ENCODE assay signal across 22 cellular contexts in the genomic region with DNA sequence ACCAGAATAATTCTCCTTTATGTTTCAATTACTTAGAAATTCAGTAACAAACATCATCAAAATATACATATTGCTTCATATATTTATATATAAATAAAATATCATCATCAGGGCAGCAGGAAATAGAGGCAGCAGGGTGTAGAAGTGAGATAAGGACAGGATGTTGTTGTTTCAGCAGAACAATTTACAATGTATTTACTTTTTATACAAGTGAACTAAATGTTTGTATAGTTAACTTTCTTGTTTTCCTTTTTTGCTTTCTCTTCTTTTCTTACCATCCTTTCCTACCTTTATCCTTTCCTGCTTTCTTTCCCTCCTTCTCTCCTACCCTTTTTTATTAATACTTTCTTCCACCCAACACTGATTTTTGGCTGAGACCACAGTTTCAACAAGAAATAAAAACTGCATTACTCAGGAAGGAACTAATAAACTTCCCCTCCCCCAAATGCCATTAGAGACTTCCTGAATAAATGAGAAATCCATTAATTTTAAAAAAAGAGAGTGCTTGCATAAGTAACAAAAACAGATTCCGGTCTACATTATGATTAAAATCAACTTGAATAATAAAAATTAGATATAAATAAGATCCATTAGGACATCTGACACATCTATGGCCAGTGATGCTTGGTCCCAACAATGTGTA.
DNase-seq lines count a peak whose midpoint lies in the region; ATAC-seq and TF ChIP-seq lines count a peak whose summit lies in the region.
"Had no signal": no experiment of that assay in that cellular context is flagged by ENCODE, and none has a peak within 500 bp of the region (broad histone marks: within the 10 kb centered on the region; RNA-seq: fewer than 3 reads in every experiment).

No MANE protein-coding gene starts in this region.

- CTCF ChIA-PET in A673 (lab: Charles Lee) (no interaction called here), Calu3 (lab: Charles Lee) (interaction anchor here (0.8 to 1.0 kb wide), 3 partner anchors 27 to 612 kb away, joined by 3 to 4 read pairs (median 3); no protein-coding TSS in a partner anchor)

- ATAC-seq in HG03159 (IDR thresholded peaks at IDR 0.05; ENCODE audit: unreplicated experiment) = no peak
- ATAC-seq: activated CD8-positive, alpha-beta memory T cell treated with anti-CD3 and anti-CD28 coated beads, Interleukin-2, amount 10 ng/mL, durations not matched to agents 7 days and 5 days had no signal

- no peaks in the 10 kb centered on the region for H3K9me3 ChIP-seq in A673 (ENCODE audit: low read depth, low read length, poor library complexity, severe bottlenecking)
- H3K9me3 ChIP-seq: esophagus muscularis mucosa, thyroid gland had no signal

- POLR2A ChIA-PET in A673 (lab: Charles Lee; ENCODE audit: low non-redundant PET) = no interaction called here

- peak; percentile 96 for DNase-seq in A673 (ENCODE audit: low spot score)
- DNase-seq in Calu3 = no peak
- DNase-seq in T-helper 2 cell treated with Interferon-gamma antibody and Interleukin-4, amounts not matched to agents 5 μg/mL and 100 μg/mL, for 36 hours (ENCODE audit: low spot score) = no peak
- no peak for DNase-seq in immature natural killer cell
- no peak for DNase-seq in activated CD4-positive, alpha-beta T cell treated with anti-CD3 and anti-CD28 coated beads for 48 hours
- DNase-seq in AML-193 (lab: John Stamatoyannopoulos, UW) = no peak
- DNase-seq in NCI-H345 treated with DMSO at 0.1 percent for 48 hours (lab: John Stamatoyannopoulos, UW; ENCODE audit: unreplicated experiment) = no peak
- DNase-seq: activated CD8-positive, alpha-beta memory T cell treated with anti-CD3 and anti-CD28 coated beads, Interleukin-2, amount 10 ng/mL, durations not matched to agents 7 days and 5 days; activated naive CD8-positive, alpha-beta T cell treated with anti-CD3 and anti-CD28 coated beads for 36 hours; cerebellar nuclear complex; effector CD4-positive, alpha-beta T cell; hippocampal formation; MM.1S; NCI-H1436 treated with DMSO at 0.1 percent for 48 hours; NCI-H2171; NCI-H774; stimulated activated CD4-positive, alpha-beta T cell treated with anti-CD3 and anti-CD28 coated beads, Interleukin-4, amount 100 ng/mL, for 4 hours; thyroid gland had no signal

- no peaks in the 10 kb centered on the region for H3K27me3 ChIP-seq in A673 (replicated peaks; ENCODE audit: insufficient read depth, low read depth, low read length, poor library complexity)
- H3K27me3 ChIP-seq: esophagus muscularis mucosa, thyroid gland had no signal

- H3K27me3 Mint-ChIP-seq in Calu3 (ENCODE audit: unreplicated experiment) (no peaks in the 10 kb centered on the region), immature natural killer cell (ENCODE audit: low read depth in 3 of 3) (peaks cover 0 to 1% (median 0%) of the 10 kb centered on the region in 3 donors)
- no peaks in the 10 kb centered on the region for H3K27me3 Mint-ChIP-seq in T-helper 2 cell treated with Interferon-gamma antibody and Interleukin-4, amounts not matched to agents 5 μg/mL and 100 μg/mL, for 36 hours (ENCODE audit: low read depth)
- H3K27me3 Mint-ChIP-seq: activated CD8-positive, alpha-beta memory T cell treated with anti-CD3 and anti-CD28 coated beads, Interleukin-2, amount 10 ng/mL, durations not matched to agents 7 days and 5 days; activated naive CD8-positive, alpha-beta T cell treated with anti-CD3 and anti-CD28 coated beads for 36 hours; stimulated activated naive CD8-positive, alpha-beta T cell treated with anti-CD3 and anti-CD28 coated beads, Interleukin-15, Interleukin-2, amounts not matched to agents 100 ng/mL and 50 ng/mL, for 24 hours had no signal

- peaks cover 18% of the 10 kb centered on the region for H3K4me1 Mint-ChIP-seq in Calu3 (ENCODE audit: low read depth, unreplicated experiment)
- H3K4me1 Mint-ChIP-seq in T-helper 2 cell treated with Interferon-gamma antibody and Interleukin-4, amounts not matched to agents 5 μg/mL and 100 μg/mL, for 36 hours (ENCODE audit: low read depth) = peaks cover 23% of the 10 kb centered on the region
- peaks cover 11 to 26% of the 10 kb centered on the region in 2 donors for H3K4me1 Mint-ChIP-seq in immature natural killer cell

- TF ChIP-seq CTCF in A673 (conservative IDR thresholded peaks at IDR 0.05; ENCODE audit: low read depth, low read length) (no peak), Calu3 (IDR thresholded peaks at IDR 0.05; ENCODE audit: unreplicated experiment) (no peak)

- intact Hi-C loops in A673 (cut with micrococcal nuclease; ENCODE audit: unreplicated experiment) (no loop called here), Calu3 (cut with micrococcal nuclease; ENCODE audit: unreplicated experiment) (no loop called here)

- H3K36me3 Mint-ChIP-seq in Calu3 (ENCODE audit: insufficient read depth, unreplicated experiment) (no peaks in the 10 kb centered on the region), immature natural killer cell (no peaks in the 10 kb centered on the region)
- no peaks in the 10 kb centered on the region for H3K36me3 Mint-ChIP-seq in T-helper 2 cell treated with Interferon-gamma antibody and Interleukin-4, amounts not matched to agents 5 μg/mL and 100 μg/mL, for 36 hours (ENCODE audit: low read depth)
- H3K36me3 Mint-ChIP-seq: activated CD8-positive, alpha-beta memory T cell treated with anti-CD3 and anti-CD28 coated beads, Interleukin-2, amount 10 ng/mL, durations not matched to agents 7 days and 5 days; activated naive CD8-positive, alpha-beta T cell treated with anti-CD3 and anti-CD28 coated beads for 36 hours had no signal

- peak overlapping the region; percentile 0 for H3K4me3 ChIP-seq in A673 (ENCODE audit: low read depth, low read length, poor library complexity, severe bottlenecking)
- H3K4me3 ChIP-seq: esophagus muscularis mucosa, lung, thyroid gland had no signal

- H3K27ac Mint-ChIP-seq in Calu3 (ENCODE audit: unreplicated experiment) (peak overlapping the region; percentile 77), immature natural killer cell (peak overlapping the region in 5 of 6 donors; percentile 8 to 85 (median 78))
- H3K27ac Mint-ChIP-seq in T-helper 2 cell treated with Interferon-gamma antibody and Interleukin-4, amounts not matched to agents 5 μg/mL and 100 μg/mL, for 36 hours = peak overlapping the region; percentile 24
- H3K27ac Mint-ChIP-seq: activated CD8-positive, alpha-beta memory T cell treated with anti-CD3 and anti-CD28 coated beads, Interleukin-2, amount 10 ng/mL, durations not matched to agents 7 days and 5 days; activated naive CD8-positive, alpha-beta T cell treated with anti-CD3 and anti-CD28 coated beads for 36 hours; stimulated activated naive CD8-positive, alpha-beta T cell treated with anti-CD3 and anti-CD28 coated beads, Interleukin-15, Interleukin-2, amounts not matched to agents 100 ng/mL and 50 ng/mL, for 24 hours had no signal

- BruUV-seq in A673 (replicated peaks; lab: Mats Ljungman, UMichigan) (no TSS peak), Calu3 (replicated peaks; lab: Mats Ljungman, UMichigan) (no TSS peak)

- H3K36me3 ChIP-seq in A673 (ENCODE audit: insufficient read depth, low read length, poor library complexity, severe bottlenecking) = no peaks in the 10 kb centered on the region
- H3K36me3 ChIP-seq: thyroid gland had no signal

- peaks cover 53% of the 10 kb centered on the region for H3K4me1 ChIP-seq in A673 (ENCODE audit: insufficient read depth, low read length, poor library complexity, severe bottlenecking)

- H3K9me3 Mint-ChIP-seq in Calu3 (ENCODE audit: low read depth, unreplicated experiment) (no peaks in the 10 kb centered on the region), immature natural killer cell (no peaks in the 10 kb centered on the region)
- H3K9me3 Mint-ChIP-seq in T-helper 2 cell treated with Interferon-gamma antibody and Interleukin-4, amounts not matched to agents 5 μg/mL and 100 μg/mL, for 36 hours = no peaks in the 10 kb centered on the region
- H3K9me3 Mint-ChIP-seq: activated naive CD8-positive, alpha-beta T cell treated with anti-CD3 and anti-CD28 coated beads for 36 hours; stimulated activated naive CD8-positive, alpha-beta T cell treated with anti-CD3 and anti-CD28 coated beads, Interleukin-15, Interleukin-2, amounts not matched to agents 100 ng/mL and 50 ng/mL, for 24 hours had no signal

- H3K27ac ChIP-seq in A673 (ENCODE audit: low read depth, low read length, poor library complexity, severe bottlenecking) = peak overlapping the region; percentile 73
- H3K27ac ChIP-seq: esophagus muscularis mucosa, thyroid gland had no signal

- H3K4me3 Mint-ChIP-seq in Calu3 (ENCODE audit: low read depth, unreplicated experiment) (no peak overlapping the region), immature natural killer cell (peak overlapping the region in 3 of 5 donors; percentile 3 to 44 (median 7))
- no peak overlapping the region for H3K4me3 Mint-ChIP-seq in T-helper 2 cell treated with Interferon-gamma antibody and Interleukin-4, amounts not matched to agents 5 μg/mL and 100 μg/mL, for 36 hours
- H3K4me3 Mint-ChIP-seq: activated CD8-positive, alpha-beta memory T cell treated with anti-CD3 and anti-CD28 coated beads, Interleukin-2, amount 10 ng/mL, durations not matched to agents 7 days and 5 days; activated naive CD8-positive, alpha-beta T cell treated with anti-CD3 and anti-CD28 coated beads for 36 hours; stimulated activated naive CD8-positive, alpha-beta T cell treated with anti-CD3 and anti-CD28 coated beads, Interleukin-15, Interleukin-2, amounts not matched to agents 100 ng/mL and 50 ng/mL, for 24 hours had no signal

Comparison
In these comparisons a context has a peak if more than half of its experiments do, and no peak if none do; other contexts are left out.
1. H3K27ac Mint-ChIP-seq: peak in every context shown above with its lines; median percentile 78 in immature natural killer cell; 77 in Calu3; 24 in T-helper 2 cell treated with Interferon-gamma antibody and Interleukin-4, amounts not matched to agents 5 μg/mL and 100 μg/mL, for 36 hours.
2. H3K4me3 Mint-ChIP-seq: peak in immature natural killer cell (3 of 5); none in Calu3 (single experiment) and T-helper 2 cell treated with Interferon-gamma antibody and Interleukin-4, amounts not matched to agents 5 μg/mL and 100 μg/mL, for 36 hours (single experiment).